ENCODE assay signal across 1 cellular context in the genomic region with DNA sequence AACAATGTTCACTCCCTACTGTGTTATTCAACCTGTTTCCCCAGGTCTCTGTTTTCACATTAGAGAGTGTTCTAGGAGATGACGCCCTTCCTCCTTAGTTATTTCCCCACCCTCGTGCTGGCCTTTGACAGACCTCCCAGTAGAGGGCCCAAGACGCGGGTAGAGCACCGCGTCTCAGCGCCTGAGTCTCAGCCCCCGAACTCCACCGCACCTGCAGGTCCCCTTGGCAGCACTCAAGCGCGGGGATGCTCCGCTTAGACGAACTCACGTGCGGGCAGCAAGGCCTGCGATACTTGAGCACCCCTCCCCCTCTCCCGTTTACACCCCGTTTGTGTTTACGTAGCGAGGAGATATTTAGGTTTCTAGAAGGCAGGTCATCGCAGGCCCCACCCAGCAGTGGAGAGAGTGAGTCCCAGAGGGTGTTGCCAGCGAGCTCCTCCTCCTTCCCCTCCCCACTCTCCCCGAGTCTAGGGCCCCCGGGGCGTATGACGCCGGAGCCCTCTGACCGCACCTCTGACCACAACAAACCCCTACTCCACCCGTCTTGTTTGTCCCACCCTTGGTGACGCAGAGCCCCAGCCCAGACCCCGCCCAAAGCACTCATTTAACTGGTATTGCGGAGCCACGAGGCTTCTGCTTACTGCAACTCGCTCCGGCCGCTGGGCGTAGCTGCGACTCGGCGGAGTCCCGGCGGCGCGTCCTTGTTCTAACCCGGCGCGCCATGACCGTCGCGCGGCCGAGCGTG.
TF ChIP-seq lines count a peak whose summit lies in the region.

A gene with protein sequence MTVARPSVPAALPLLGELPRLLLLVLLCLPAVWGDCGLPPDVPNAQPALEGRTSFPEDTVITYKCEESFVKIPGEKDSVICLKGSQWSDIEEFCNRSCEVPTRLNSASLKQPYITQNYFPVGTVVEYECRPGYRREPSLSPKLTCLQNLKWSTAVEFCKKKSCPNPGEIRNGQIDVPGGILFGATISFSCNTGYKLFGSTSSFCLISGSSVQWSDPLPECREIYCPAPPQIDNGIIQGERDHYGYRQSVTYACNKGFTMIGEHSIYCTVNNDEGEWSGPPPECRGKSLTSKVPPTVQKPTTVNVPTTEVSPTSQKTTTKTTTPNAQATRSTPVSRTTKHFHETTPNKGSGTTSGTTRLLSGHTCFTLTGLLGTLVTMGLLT (plus strand): TSS at position 634 of the 745 bp plus-strand sequence. CDS start 88 bp downstream, at position 722.

TF ChIP-seq in HepG2, 621 proteins besides CTCF, POLR2A, EP300 and RAD21 (continued from another document and continues in another):
- TF ChIP-seq, protein P1, sequence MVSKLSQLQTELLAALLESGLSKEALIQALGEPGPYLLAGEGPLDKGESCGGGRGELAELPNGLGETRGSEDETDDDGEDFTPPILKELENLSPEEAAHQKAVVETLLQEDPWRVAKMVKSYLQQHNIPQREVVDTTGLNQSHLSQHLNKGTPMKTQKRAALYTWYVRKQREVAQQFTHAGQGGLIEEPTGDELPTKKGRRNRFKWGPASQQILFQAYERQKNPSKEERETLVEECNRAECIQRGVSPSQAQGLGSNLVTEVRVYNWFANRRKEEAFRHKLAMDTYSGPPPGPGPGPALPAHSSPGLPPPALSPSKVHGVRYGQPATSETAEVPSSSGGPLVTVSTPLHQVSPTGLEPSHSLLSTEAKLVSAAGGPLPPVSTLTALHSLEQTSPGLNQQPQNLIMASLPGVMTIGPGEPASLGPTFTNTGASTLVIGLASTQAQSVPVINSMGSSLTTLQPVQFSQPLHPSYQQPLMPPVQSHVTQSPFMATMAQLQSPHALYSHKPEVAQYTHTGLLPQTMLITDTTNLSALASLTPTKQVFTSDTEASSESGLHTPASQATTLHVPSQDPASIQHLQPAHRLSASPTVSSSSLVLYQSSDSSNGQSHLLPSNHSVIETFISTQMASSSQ (IDR thresholded peaks at IDR 0.05; ENCODE audit: low read depth): no peak
- TF ChIP-seq, protein P1 (CRISPR knock-in tag; IDR thresholded peaks at IDR 0.05; ENCODE audit: borderline replicate concordance): peak; percentile 31; the same call in 1 of the 2 replicates
- TF ChIP-seq, protein P2, sequence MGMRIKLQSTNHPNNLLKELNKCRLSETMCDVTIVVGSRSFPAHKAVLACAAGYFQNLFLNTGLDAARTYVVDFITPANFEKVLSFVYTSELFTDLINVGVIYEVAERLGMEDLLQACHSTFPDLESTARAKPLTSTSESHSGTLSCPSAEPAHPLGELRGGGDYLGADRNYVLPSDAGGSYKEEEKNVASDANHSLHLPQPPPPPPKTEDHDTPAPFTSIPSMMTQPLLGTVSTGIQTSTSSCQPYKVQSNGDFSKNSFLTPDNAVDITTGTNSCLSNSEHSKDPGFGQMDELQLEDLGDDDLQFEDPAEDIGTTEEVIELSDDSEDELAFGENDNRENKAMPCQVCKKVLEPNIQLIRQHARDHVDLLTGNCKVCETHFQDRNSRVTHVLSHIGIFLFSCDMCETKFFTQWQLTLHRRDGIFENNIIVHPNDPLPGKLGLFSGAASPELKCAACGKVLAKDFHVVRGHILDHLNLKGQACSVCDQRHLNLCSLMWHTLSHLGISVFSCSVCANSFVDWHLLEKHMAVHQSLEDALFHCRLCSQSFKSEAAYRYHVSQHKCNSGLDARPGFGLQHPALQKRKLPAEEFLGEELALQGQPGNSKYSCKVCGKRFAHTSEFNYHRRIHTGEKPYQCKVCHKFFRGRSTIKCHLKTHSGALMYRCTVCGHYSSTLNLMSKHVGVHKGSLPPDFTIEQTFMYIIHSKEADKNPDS (CRISPR knock-in tag; IDR thresholded peaks at IDR 0.05): no peak
- TF ChIP-seq SYNCRIP (IDR thresholded peaks at IDR 0.05; ENCODE audit: insufficient read depth, low read depth, low read length) (no peak), ZNF567 (CRISPR knock-in tag; IDR thresholded peaks at IDR 0.05; ENCODE audit: borderline replicate concordance) (no peak), NRL (CRISPR knock-in tag; IDR thresholded peaks at IDR 0.05; ENCODE audit: borderline replicate concordance) (no peak), ZNF878 (CRISPR knock-in tag; IDR thresholded peaks at IDR 0.05) (peak; percentile 74; the same call in 1 of the 2 replicates), ZMYM2 (CRISPR knock-in tag; IDR thresholded peaks at IDR 0.05) (no peak), GABPB1 (CRISPR knock-in tag; IDR thresholded peaks at IDR 0.05) (peak; percentile 70; the same call in 1 of the 2 replicates), BCL6 (CRISPR knock-in tag; IDR thresholded peaks at IDR 0.05) (peak; percentile 11; the same call in 1 of the 2 replicates), KDM2A (CRISPR knock-in tag; IDR thresholded peaks at IDR 0.05; ENCODE audit: borderline replicate concordance, low read depth) (peak; percentile 85), RFXAP (CRISPR knock-in tag; IDR thresholded peaks at IDR 0.05; ENCODE audit: borderline replicate concordance) (no peak; the same call in 1 of the 2 replicates), ZNF724P (CRISPR knock-in tag; IDR thresholded peaks at IDR 0.05; ENCODE audit: borderline replicate concordance) (0 out of 2 replicates have a peak, but pooled peaks have one; percentile 28), CREB1 (IDR thresholded peaks at IDR 0.05) (peak; percentile 83), CREB1 (CRISPR knock-in tag; IDR thresholded peaks at IDR 0.05) (peak; percentile 48; the same call in 1 of the 2 replicates)
- TF ChIP-seq, protein P3, sequence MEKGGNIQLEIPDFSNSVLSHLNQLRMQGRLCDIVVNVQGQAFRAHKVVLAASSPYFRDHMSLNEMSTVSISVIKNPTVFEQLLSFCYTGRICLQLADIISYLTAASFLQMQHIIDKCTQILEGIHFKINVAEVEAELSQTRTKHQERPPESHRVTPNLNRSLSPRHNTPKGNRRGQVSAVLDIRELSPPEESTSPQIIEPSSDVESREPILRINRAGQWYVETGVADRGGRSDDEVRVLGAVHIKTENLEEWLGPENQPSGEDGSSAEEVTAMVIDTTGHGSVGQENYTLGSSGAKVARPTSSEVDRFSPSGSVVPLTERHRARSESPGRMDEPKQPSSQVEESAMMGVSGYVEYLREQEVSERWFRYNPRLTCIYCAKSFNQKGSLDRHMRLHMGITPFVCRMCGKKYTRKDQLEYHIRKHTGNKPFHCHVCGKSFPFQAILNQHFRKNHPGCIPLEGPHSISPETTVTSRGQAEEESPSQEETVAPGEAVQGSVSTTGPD (CRISPR knock-in tag; IDR thresholded peaks at IDR 0.05): no peak
- TF ChIP-seq, protein P4, sequence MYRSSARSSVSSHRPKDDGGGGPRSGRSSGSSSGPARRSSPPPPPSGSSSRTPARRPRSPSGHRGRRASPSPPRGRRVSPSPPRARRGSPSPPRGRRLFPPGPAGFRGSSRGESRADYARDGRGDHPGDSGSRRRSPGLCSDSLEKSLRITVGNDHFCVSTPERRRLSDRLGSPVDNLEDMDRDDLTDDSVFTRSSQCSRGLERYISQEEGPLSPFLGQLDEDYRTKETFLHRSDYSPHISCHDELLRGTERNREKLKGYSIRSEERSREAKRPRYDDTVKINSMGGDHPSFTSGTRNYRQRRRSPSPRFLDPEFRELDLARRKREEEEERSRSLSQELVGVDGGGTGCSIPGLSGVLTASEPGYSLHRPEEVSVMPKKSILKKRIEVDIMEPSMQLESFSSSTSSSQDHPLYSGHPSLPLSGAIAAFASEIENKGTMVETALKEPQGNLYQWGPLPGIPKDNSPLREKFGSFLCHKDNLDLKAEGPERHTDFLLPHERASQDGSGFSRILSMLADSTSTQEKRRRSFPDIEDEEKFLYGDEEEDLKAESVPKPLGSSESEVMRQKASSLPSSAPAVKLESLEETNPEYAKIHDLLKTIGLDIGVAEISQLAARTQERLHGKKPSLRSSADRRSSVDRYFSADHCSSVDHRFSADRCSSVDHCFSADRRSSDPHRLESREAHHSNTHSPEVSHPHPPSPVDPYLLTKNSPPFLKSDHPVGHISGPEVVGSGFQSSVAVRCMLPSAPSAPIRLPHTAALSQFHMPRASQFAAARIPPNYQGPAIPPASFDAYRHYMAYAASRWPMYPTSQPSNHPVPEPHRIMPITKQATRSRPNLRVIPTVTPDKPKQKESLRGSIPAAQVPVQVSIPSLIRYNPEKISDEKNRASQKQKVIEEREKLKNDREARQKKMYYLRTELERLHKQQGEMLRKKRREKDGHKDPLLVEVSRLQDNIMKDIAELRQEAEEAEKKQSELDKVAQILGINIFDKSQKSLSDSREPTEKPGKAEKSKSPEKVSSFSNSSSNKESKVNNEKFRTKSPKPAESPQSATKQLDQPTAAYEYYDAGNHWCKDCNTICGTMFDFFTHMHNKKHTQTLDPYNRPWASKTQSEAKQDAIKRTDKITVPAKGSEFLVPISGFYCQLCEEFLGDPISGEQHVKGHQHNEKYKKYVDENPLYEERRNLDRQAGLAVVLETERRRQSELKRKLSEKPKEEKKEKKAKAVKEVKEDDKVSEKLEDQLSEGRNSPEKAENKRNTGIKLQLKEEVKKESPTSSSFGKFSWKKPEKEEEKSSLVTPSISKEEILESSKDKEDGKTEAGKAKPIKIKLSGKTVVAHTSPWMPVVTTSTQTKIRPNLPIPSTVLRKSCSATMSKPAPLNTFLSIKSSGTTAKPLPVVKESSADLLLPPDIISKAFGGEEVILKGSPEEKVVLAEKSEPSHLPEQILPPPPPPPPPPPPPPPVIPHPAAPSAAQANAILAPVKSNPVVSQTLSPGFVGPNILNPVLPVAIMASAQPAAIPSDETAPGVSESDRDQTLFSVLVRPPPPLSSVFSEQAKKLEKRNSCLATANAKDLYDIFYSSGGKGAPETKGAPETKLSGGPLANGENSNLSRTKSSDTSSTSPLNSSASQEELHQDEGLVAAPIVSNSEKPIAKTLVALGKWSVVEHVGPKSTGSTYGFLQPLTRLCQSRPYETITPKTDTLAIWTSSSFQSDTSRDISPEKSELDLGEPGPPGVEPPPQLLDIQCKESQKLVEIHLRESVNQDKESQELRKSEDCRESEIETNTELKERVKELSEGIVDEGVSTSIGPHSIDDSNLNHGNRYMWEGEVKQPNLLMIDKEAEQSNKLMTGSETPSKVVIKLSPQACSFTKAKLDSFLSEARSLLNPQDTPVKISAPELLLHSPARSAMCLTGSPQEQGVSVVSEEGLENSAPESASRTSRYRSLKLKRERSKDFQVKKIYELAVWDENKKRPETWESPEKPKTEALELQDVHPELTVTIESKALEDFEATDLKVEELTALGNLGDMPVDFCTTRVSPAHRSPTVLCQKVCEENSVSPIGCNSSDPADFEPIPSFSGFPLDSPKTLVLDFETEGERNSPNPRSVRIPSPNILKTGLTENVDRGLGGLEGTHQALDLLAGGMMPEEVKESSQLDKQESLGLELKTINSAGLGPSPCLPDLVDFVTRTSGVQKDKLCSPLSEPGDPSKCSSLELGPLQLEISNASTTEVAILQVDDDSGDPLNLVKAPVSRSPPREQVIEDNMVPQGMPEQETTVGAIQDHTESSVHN (CRISPR knock-in tag; IDR thresholded peaks at IDR 0.05): peak; percentile 31; the same call in 1 of the 2 replicates
- TF ChIP-seq, protein P5, sequence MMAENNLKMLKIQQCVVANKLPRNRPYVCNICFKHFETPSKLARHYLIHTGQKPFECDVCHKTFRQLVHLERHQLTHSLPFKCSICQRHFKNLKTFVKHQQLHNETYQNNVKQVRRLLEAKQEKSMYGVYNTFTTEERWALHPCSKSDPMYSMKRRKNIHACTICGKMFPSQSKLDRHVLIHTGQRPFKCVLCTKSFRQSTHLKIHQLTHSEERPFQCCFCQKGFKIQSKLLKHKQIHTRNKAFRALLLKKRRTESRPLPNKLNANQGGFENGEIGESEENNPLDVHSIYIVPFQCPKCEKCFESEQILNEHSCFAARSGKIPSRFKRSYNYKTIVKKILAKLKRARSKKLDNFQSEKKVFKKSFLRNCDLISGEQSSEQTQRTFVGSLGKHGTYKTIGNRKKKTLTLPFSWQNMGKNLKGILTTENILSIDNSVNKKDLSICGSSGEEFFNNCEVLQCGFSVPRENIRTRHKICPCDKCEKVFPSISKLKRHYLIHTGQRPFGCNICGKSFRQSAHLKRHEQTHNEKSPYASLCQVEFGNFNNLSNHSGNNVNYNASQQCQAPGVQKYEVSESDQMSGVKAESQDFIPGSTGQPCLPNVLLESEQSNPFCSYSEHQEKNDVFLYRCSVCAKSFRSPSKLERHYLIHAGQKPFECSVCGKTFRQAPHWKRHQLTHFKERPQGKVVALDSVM (CRISPR knock-in tag; IDR thresholded peaks at IDR 0.05): no peak
- TF ChIP-seq, protein P6, sequence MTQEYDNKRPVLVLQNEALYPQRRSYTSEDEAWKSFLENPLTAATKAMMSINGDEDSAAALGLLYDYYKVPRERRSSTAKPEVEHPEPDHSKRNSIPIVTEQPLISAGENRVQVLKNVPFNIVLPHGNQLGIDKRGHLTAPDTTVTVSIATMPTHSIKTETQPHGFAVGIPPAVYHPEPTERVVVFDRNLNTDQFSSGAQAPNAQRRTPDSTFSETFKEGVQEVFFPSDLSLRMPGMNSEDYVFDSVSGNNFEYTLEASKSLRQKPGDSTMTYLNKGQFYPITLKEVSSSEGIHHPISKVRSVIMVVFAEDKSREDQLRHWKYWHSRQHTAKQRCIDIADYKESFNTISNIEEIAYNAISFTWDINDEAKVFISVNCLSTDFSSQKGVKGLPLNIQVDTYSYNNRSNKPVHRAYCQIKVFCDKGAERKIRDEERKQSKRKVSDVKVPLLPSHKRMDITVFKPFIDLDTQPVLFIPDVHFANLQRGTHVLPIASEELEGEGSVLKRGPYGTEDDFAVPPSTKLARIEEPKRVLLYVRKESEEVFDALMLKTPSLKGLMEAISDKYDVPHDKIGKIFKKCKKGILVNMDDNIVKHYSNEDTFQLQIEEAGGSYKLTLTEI (CRISPR knock-in tag; conservative IDR thresholded peaks at IDR 0.05): no peak
- TF ChIP-seq, protein P7, sequence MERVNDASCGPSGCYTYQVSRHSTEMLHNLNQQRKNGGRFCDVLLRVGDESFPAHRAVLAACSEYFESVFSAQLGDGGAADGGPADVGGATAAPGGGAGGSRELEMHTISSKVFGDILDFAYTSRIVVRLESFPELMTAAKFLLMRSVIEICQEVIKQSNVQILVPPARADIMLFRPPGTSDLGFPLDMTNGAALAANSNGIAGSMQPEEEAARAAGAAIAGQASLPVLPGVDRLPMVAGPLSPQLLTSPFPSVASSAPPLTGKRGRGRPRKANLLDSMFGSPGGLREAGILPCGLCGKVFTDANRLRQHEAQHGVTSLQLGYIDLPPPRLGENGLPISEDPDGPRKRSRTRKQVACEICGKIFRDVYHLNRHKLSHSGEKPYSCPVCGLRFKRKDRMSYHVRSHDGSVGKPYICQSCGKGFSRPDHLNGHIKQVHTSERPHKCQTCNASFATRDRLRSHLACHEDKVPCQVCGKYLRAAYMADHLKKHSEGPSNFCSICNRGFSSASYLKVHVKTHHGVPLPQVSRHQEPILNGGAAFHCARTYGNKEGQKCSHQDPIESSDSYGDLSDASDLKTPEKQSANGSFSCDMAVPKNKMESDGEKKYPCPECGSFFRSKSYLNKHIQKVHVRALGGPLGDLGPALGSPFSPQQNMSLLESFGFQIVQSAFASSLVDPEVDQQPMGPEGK (CRISPR knock-in tag; IDR thresholded peaks at IDR 0.05): peak; percentile 85
